21 cellular contexts compared by ENCODE assay signal in genomic region chr5:137935190-137935589, GRCh38. TPM values are rescaled to one million over a fixed set of nuclear protein-coding genes. Genes with fewer than 3 reads are reported as not detected.
A peak's percentile ranks its signal among the peaks of the same experiment; 100 is the strongest.
DNase-seq lines count a peak whose midpoint lies in the region; ATAC-seq and TF ChIP-seq lines count a peak whose summit lies in the region.
"Had no signal": no experiment of that assay in that cellular context is flagged by ENCODE, and none has a peak within 500 bp of the region (broad histone marks: within the 10 kb centered on the region; RNA-seq: fewer than 3 reads in every experiment).

No MANE protein-coding gene starts in this region.

- intact Hi-C loops in naive thymus-derived CD4-positive, alpha-beta T cell (cut with micrococcal nuclease), result no loop called here
- intact Hi-C loops in CD14-positive monocyte (cut with micrococcal nuclease), result no loop called here

- no peak overlapping the region for H3K4me3 Mint-ChIP-seq in naive thymus-derived CD4-positive, alpha-beta T cell
- H3K4me3 Mint-ChIP-seq in CD14-positive monocyte, result no peak overlapping the region
- H3K4me3 Mint-ChIP-seq: GM23338, neural progenitor cell had no signal

- peak overlapping the region in 6 of 9 donors; percentile 44 to 75 (median 56) for H3K27ac Mint-ChIP-seq in naive thymus-derived CD4-positive, alpha-beta T cell
- peak overlapping the region in 1 of 7 donors; percentile 55 for H3K27ac Mint-ChIP-seq in CD14-positive monocyte
- H3K27ac Mint-ChIP-seq: GM23338, neural progenitor cell had no signal

- no peak overlapping the region for H3K4me3 ChIP-seq in naive thymus-derived CD4-positive, alpha-beta T cell (ENCODE audit: low read length)
- H3K4me3 ChIP-seq: GM23338, heart left ventricle, neural progenitor cell, sigmoid colon had no signal

- H3K36me3 Mint-ChIP-seq in naive thymus-derived CD4-positive, alpha-beta T cell, result peaks cover 7 to 27% (median 14%) of the 10 kb centered on the region in 5 donors
- peaks cover 31 to 37% of the 10 kb centered on the region in 2 donors for H3K36me3 Mint-ChIP-seq in CD14-positive monocyte

- POLR2A ChIA-PET in naive thymus-derived CD4-positive, alpha-beta T cell (lab: Charles Lee), result no interaction called here

- ATAC-seq in GM21423 (IDR thresholded peaks at IDR 0.05; ENCODE audit: unreplicated experiment), result peak; percentile 37
- peak; percentile 26 for ATAC-seq in naive thymus-derived CD4-positive, alpha-beta T cell
- ATAC-seq: GM23338, left colon had no signal

- no peaks in the 10 kb centered on the region for H3K27me3 Mint-ChIP-seq in naive thymus-derived CD4-positive, alpha-beta T cell
- no peaks in the 10 kb centered on the region for H3K27me3 Mint-ChIP-seq in CD14-positive monocyte (ENCODE audit: low read depth in 3 of 3)

- peaks cover 0 to 8% (median 0%) of the 10 kb centered on the region in 7 donors for H3K4me1 Mint-ChIP-seq in naive thymus-derived CD4-positive, alpha-beta T cell
- H3K4me1 Mint-ChIP-seq in CD14-positive monocyte, result no peaks in the 10 kb centered on the region
- H3K4me1 Mint-ChIP-seq: GM23338, neural progenitor cell had no signal

- H3K9me3 ChIP-seq in naive thymus-derived CD4-positive, alpha-beta T cell (ENCODE audit: control insufficient read depth in 2 of 3, low read length in 3 of 3), result no peaks in the 10 kb centered on the region
- H3K9me3 ChIP-seq: heart left ventricle, sigmoid colon had no signal

- no peaks in the 10 kb centered on the region for H3K27me3 ChIP-seq in naive thymus-derived CD4-positive, alpha-beta T cell (ENCODE audit: control insufficient read depth in 2 of 2, insufficient read depth in 2 of 2, low read length in 2 of 2)
- H3K27me3 ChIP-seq: heart left ventricle, neural progenitor cell, sigmoid colon had no signal

- H3K36me3 ChIP-seq in naive thymus-derived CD4-positive, alpha-beta T cell (ENCODE audit: control insufficient read depth in 2 of 3, insufficient read depth in 3 of 3, low read length in 3 of 3), result peaks cover 5 to 23% (median 8%) of the 10 kb centered on the region in 3 experiments

- no peaks in the 10 kb centered on the region for H3K9me3 Mint-ChIP-seq in naive thymus-derived CD4-positive, alpha-beta T cell
- H3K9me3 Mint-ChIP-seq in CD14-positive monocyte, result no peaks in the 10 kb centered on the region
- H3K9me3 Mint-ChIP-seq: GM23338, neural progenitor cell had no signal

- no peaks in the 10 kb centered on the region for H3K4me1 ChIP-seq in naive thymus-derived CD4-positive, alpha-beta T cell (ENCODE audit: control insufficient read depth in 2 of 2, insufficient read depth in 2 of 2, low read length in 2 of 2)
- H3K4me1 ChIP-seq: neural progenitor cell had no signal

- CTCF ChIA-PET in naive thymus-derived CD4-positive, alpha-beta T cell (lab: Charles Lee), result no interaction called here

- no peak for TF ChIP-seq CTCF in GM13977 (IDR thresholded peaks at IDR 0.05; ENCODE audit: extremely low read depth, insufficient read depth, missing control alignments)
- no peak for TF ChIP-seq CTCF in CD14-positive monocyte (IDR thresholded peaks at IDR 0.05)

- DNase-seq in GM13977 (ENCODE audit: low spot score), result peak; percentile 42
- peak; percentile 34 for DNase-seq in NCI-H2227 treated with DMSO at 0.1 percent for 48 hours (lab: John Stamatoyannopoulos, UW)
- no peak for DNase-seq in naive thymus-derived CD4-positive, alpha-beta T cell
- DNase-seq in NCI-H69 (lab: John Stamatoyannopoulos, UW), result no peak
- no peak for DNase-seq in NCI-H510A (lab: John Stamatoyannopoulos, UW)
- DNase-seq in NCI-H510A treated with DMSO at 0.1 percent for 48 hours (lab: John Stamatoyannopoulos, UW), result no peak
- no peak for DNase-seq in CD14-positive monocyte (ENCODE audit: low spot score)
- DNase-seq: activated CD4-positive, alpha-beta T cell treated with anti-CD3 and anti-CD28 coated beads, Interleukin-2, amount 50 U/mL, for 4 hours; activated naive CD4-positive, alpha-beta T cell treated with anti-CD3 and anti-CD28 coated beads, Interleukin-2, amount 50 U/mL, for 16 hours; cerebellar nuclear complex; heart left ventricle; left colon; NCI-H1092 treated with DMSO at 0.1 percent for 48 hours; NCI-H524; sigmoid colon; T-helper 2 cell had no signal

- in situ Hi-C loops in GM13977 (cut with MboI; ENCODE audit: low pct_unique_long_range_greater_than_20kb, low sequenced_read_pairs, unreplicated experiment), result no loop called here

- H3K27ac ChIP-seq in naive thymus-derived CD4-positive, alpha-beta T cell (ENCODE audit: low read depth, low read length), result no peak overlapping the region
- H3K27ac ChIP-seq: C4-2B, epithelial cell of prostate, neural progenitor cell, sigmoid colon had no signal

RNA-seq across cellular contexts. Expression of gene PKD2L2, which starts 45.9 kb away (rescaled TPM):
- total RNA-seq in naive thymus-derived CD4-positive, alpha-beta T cell, result under 1 TPM in 2 of 5 experiments, not detected in 3; 0.46 TPM
- 1 to 10 TPM in 1 of 2 donors, under 1 TPM in 1; 0.26 to 1.2 TPM for polyA plus RNA-seq in naive thymus-derived CD4-positive, alpha-beta T cell
- under 1 TPM in 1 of 2 donors, not detected in 1; 0.08 TPM for polyA plus RNA-seq in CD14-positive monocyte
- total RNA-seq: GM23338, left colon had no signal

Comparison
In these comparisons a context has a peak if more than half of its experiments do, and no peak if none do; other contexts are left out.
1. DNase-seq: peak in GM13977 (single experiment) and NCI-H2227 treated with DMSO at 0.1 percent for 48 hours (single experiment); none in naive thymus-derived CD4-positive, alpha-beta T cell (0 of 9), NCI-H69 (single experiment), NCI-H510A (single experiment), NCI-H510A treated with DMSO at 0.1 percent for 48 hours (single experiment) and CD14-positive monocyte (single experiment).